Comparison of ENCODE assay signal across 23 cellular contexts in the genomic region with DNA sequence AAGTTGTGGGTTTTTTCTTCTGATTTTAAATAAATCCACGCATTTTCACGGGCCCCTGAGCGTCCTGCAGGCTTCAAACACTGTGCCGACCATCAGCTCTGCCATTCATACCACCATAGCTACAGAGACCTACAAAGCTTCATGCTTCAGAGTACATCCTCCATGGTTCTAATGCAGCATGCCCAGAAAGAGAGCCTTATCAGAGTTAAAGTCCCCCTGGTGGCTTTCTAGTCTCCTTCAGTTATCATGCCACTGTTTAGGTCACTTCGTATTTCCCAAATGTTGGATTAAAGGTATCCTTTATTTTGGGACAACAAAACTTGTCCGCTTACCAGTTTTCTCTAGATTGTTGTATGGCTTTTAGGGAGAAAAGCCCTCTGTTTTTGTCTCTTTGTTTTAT.
"Had no signal": no experiment of that assay in that cellular context is flagged by ENCODE, and none has a peak within 500 bp of the region (broad histone marks: within the 10 kb centered on the region; RNA-seq: fewer than 3 reads in every experiment).

No MANE protein-coding gene starts in this region.

- H3K4me1 Mint-ChIP-seq: activated CD4-positive, alpha-beta T cell treated with anti-CD3 and anti-CD28 coated beads, Interleukin-2, amount 10 ng/mL, durations not matched to agents 7 days and 5 days; memory B cell; naive thymus-derived CD8-positive, alpha-beta T cell had no signal

- ATAC-seq: activated T-cell treated with anti-CD3 and anti-CD28 coated beads, Interleukin-2, amount 50 U/mL, for 72 hours; body of pancreas; left ventricle myocardium superior; naive thymus-derived CD8-positive, alpha-beta T cell had no signal

- H3K36me3 Mint-ChIP-seq: activated naive CD8-positive, alpha-beta T cell; memory B cell; naive thymus-derived CD8-positive, alpha-beta T cell had no signal

- H3K9me3 Mint-ChIP-seq: memory B cell had no signal

- H3K4me3 Mint-ChIP-seq: activated CD4-positive, alpha-beta T cell treated with anti-CD3 and anti-CD28 coated beads, Interleukin-2, amount 10 ng/mL, durations not matched to agents 7 days and 5 days; activated naive CD8-positive, alpha-beta T cell; activated T-cell treated with anti-CD3 and anti-CD28 coated beads, Interleukin-2, amount 50 U/mL, for 72 hours; memory B cell; naive thymus-derived CD8-positive, alpha-beta T cell had no signal

- H3K27ac Mint-ChIP-seq: activated CD4-positive, alpha-beta T cell treated with anti-CD3 and anti-CD28 coated beads, Interleukin-2, amount 10 ng/mL, durations not matched to agents 7 days and 5 days; activated naive CD8-positive, alpha-beta T cell; activated T-cell treated with anti-CD3 and anti-CD28 coated beads, Interleukin-2, amount 50 U/mL, for 72 hours; memory B cell; naive thymus-derived CD8-positive, alpha-beta T cell had no signal

- H3K27me3 ChIP-seq: body of pancreas, esophagus squamous epithelium, transverse colon had no signal

- H3K4me1 ChIP-seq: body of pancreas, esophagus squamous epithelium, transverse colon had no signal

- H3K36me3 ChIP-seq: esophagus squamous epithelium, transverse colon had no signal

- H3K27ac ChIP-seq: body of pancreas, esophagus squamous epithelium, transverse colon had no signal

- H3K9me3 ChIP-seq: body of pancreas, esophagus squamous epithelium, transverse colon had no signal

- H3K4me3 ChIP-seq: body of pancreas, esophagus squamous epithelium, transverse colon had no signal

- DNase-seq: activated CD4-positive, alpha-beta T cell treated with anti-CD3 and anti-CD28 coated beads, Interleukin-2, amount 10 ng/mL, durations not matched to agents 7 days and 5 days; activated CD8-positive, alpha-beta memory T cell treated with anti-CD3 and anti-CD28 coated beads, Interleukin-2, amount 50 U/mL, for 48 hours; activated gamma-delta T cell treated with Interleukin-2 at 50 U/mL for 16 hours; activated T-cell treated with anti-CD3 and anti-CD28 coated beads, Interleukin-2, amount 50 U/mL, for 72 hours; amniotic stem cell; body of pancreas; caudate nucleus; esophagus squamous epithelium; hippocampal formation; kidney glomerular epithelial cell; left ventricle myocardium superior; naive thymus-derived CD8-positive, alpha-beta T cell; nucleus accumbens; posterior cingulate gyrus; retina; stimulated activated CD4-positive, alpha-beta T cell treated with anti-CD3 and anti-CD28 coated beads, Interleukin-15, amount 100 ng/mL, for 24 hours; stimulated activated CD4-positive, alpha-beta T cell treated with anti-CD3 and anti-CD28 coated beads, Interleukin-4, amount 100 ng/mL, for 4 hours; stimulated activated CD8-positive, alpha-beta memory T cell treated with anti-CD3 and anti-CD28 coated beads, Interleukin-4, amount 100 ng/mL, for 48 hours; stimulated activated naive CD4-positive, alpha-beta T cell treated with Interleukin-2 at 50 U/mL for 16 hours; substantia nigra; transverse colon had no signal

- H3K27me3 Mint-ChIP-seq: activated CD4-positive, alpha-beta T cell treated with anti-CD3 and anti-CD28 coated beads, Interleukin-2, amount 10 ng/mL, durations not matched to agents 7 days and 5 days; activated naive CD8-positive, alpha-beta T cell; memory B cell; naive thymus-derived CD8-positive, alpha-beta T cell had no signal
